In genomic region chr7:157793973-157794763, GRCh38 we compare ENCODE assay signal across 23 cellular contexts.
"Had no signal": no experiment of that assay in that cellular context is flagged by ENCODE, and none has a peak within 500 bp of the region (broad histone marks: within the 10 kb centered on the region; RNA-seq: fewer than 3 reads in every experiment).

No MANE protein-coding gene starts in this region.

- H3K9me3 ChIP-seq: left ventricle myocardium inferior, neutrophil, ovary, prostate gland had no signal

- H3K4me3 ChIP-seq: coronary artery, left ventricle myocardium inferior, ovary, prostate gland, tibial artery had no signal

- H3K4me1 ChIP-seq: left ventricle myocardium inferior, prostate gland, tibial artery had no signal

- H3K9me3 Mint-ChIP-seq: activated naive CD8-positive, alpha-beta T cell treated with anti-CD3 and anti-CD28 coated beads for 36 hours; activated T-cell treated with anti-CD3 and anti-CD28 coated beads, Interleukin-2, amount 50 U/mL, for 4 hours; stimulated activated effector memory CD8-positive, alpha-beta T cell treated with anti-CD3 and anti-CD28 coated beads, Interleukin-12 subunit alpha, Interleukin-12 subunit beta, amount 100 ng/mL, for 72 hours; stimulated activated naive CD8-positive, alpha-beta T cell treated with anti-CD3 and anti-CD28 coated beads, Interleukin-15, amount 100 ng/mL, for 72 hours; T-helper 1 cell treated with Interleukin-12 subunit alpha and Interleukin-12 subunit beta and Interleukin-4 antibody, amounts not matched to agents 30 μg/mL and 1 μg/mL, for 36 hours had no signal

- H3K4me1 Mint-ChIP-seq: activated naive CD8-positive, alpha-beta T cell treated with anti-CD3 and anti-CD28 coated beads for 36 hours; stimulated activated effector memory CD8-positive, alpha-beta T cell treated with anti-CD3 and anti-CD28 coated beads, Interleukin-12 subunit alpha, Interleukin-12 subunit beta, amount 100 ng/mL, for 72 hours; stimulated activated naive CD8-positive, alpha-beta T cell treated with anti-CD3 and anti-CD28 coated beads, Interleukin-15, amount 100 ng/mL, for 72 hours had no signal

- H3K36me3 Mint-ChIP-seq: activated naive CD8-positive, alpha-beta T cell treated with anti-CD3 and anti-CD28 coated beads for 36 hours; immature natural killer cell; naive thymus-derived CD4-positive, alpha-beta T cell; stimulated activated effector memory CD8-positive, alpha-beta T cell treated with anti-CD3 and anti-CD28 coated beads, Interleukin-12 subunit alpha, Interleukin-12 subunit beta, amount 100 ng/mL, for 72 hours had no signal

- H3K27ac ChIP-seq: coronary artery, left ventricle myocardium inferior, neutrophil, ovary, prostate gland, tibial artery had no signal

- H3K27ac Mint-ChIP-seq: activated naive CD8-positive, alpha-beta T cell treated with anti-CD3 and anti-CD28 coated beads for 36 hours; immature natural killer cell; naive thymus-derived CD4-positive, alpha-beta T cell; stimulated activated effector memory CD8-positive, alpha-beta T cell treated with anti-CD3 and anti-CD28 coated beads, Interleukin-12 subunit alpha, Interleukin-12 subunit beta, amount 100 ng/mL, for 72 hours; stimulated activated naive CD8-positive, alpha-beta T cell treated with anti-CD3 and anti-CD28 coated beads, Interleukin-15, amount 100 ng/mL, for 72 hours; T-helper 1 cell treated with Interleukin-12 subunit alpha and Interleukin-12 subunit beta and Interleukin-4 antibody, amounts not matched to agents 30 μg/mL and 1 μg/mL, for 36 hours had no signal

- H3K27me3 ChIP-seq: neutrophil, ovary had no signal

- H3K4me3 Mint-ChIP-seq: activated naive CD8-positive, alpha-beta T cell treated with anti-CD3 and anti-CD28 coated beads for 36 hours; activated T-cell treated with anti-CD3 and anti-CD28 coated beads, Interleukin-2, amount 50 U/mL, for 4 hours; naive thymus-derived CD4-positive, alpha-beta T cell; stimulated activated effector memory CD8-positive, alpha-beta T cell treated with anti-CD3 and anti-CD28 coated beads, Interleukin-12 subunit alpha, Interleukin-12 subunit beta, amount 100 ng/mL, for 72 hours; stimulated activated naive CD8-positive, alpha-beta T cell treated with anti-CD3 and anti-CD28 coated beads, Interleukin-15, amount 100 ng/mL, for 72 hours; T-helper 1 cell treated with Interleukin-12 subunit alpha and Interleukin-12 subunit beta and Interleukin-4 antibody, amounts not matched to agents 30 μg/mL and 1 μg/mL, for 36 hours had no signal

- DNase-seq: activated CD4-positive, alpha-beta T cell treated with anti-CD3 and anti-CD28 coated beads for 4 hours; activated CD4-positive, alpha-beta T cell treated with anti-CD3 and anti-CD28 coated beads, Interleukin-2, amount 50 U/mL, for 48 hours; activated CD4-positive, CD25-positive, alpha-beta regulatory T cell; activated CD8-positive, alpha-beta memory T cell treated with anti-CD3 and anti-CD28 coated beads, Interleukin-2, amount 50 U/mL, for 48 hours; activated naive CD4-positive, alpha-beta T cell treated with Interleukin-2 at 50 U/mL for 16 hours; activated naive CD8-positive, alpha-beta T cell treated with anti-CD3 and anti-CD28 coated beads for 36 hours; activated T-cell treated with anti-CD3 and anti-CD28 coated beads, Interleukin-2, amount 50 U/mL, for 4 hours; immature natural killer cell; kidney glomerular epithelial cell; left ventricle myocardium inferior; naive thymus-derived CD4-positive, alpha-beta T cell; ovary; small intestine; stimulated activated CD4-positive, alpha-beta T cell treated with anti-CD3 and anti-CD28 coated beads, Interleukin-2, amount 100 ng/mL, for 24 hours; stimulated activated naive CD8-positive, alpha-beta T cell treated with anti-CD3 and anti-CD28 coated beads, Interleukin-15, amount 100 ng/mL, for 72 hours; tibial artery had no signal

- ATAC-seq: activated T-cell treated with anti-CD3 and anti-CD28 coated beads, Interleukin-2, amount 50 U/mL, for 4 hours; naive thymus-derived CD4-positive, alpha-beta T cell; sciatic nerve; stimulated activated effector memory CD8-positive, alpha-beta T cell treated with anti-CD3 and anti-CD28 coated beads, Interleukin-12 subunit alpha, Interleukin-12 subunit beta, amount 100 ng/mL, for 72 hours; stimulated activated naive CD8-positive, alpha-beta T cell treated with anti-CD3 and anti-CD28 coated beads, Interleukin-15, amount 100 ng/mL, for 72 hours had no signal

- H3K27me3 Mint-ChIP-seq: naive thymus-derived CD4-positive, alpha-beta T cell had no signal

- H3K36me3 ChIP-seq: left ventricle myocardium inferior, neutrophil, ovary, prostate gland, tibial artery had no signal

- FAIRE-seq: bronchial epithelial cell, small intestine had no signal
